1 cellular context compared by ENCODE assay signal in the genomic region with DNA sequence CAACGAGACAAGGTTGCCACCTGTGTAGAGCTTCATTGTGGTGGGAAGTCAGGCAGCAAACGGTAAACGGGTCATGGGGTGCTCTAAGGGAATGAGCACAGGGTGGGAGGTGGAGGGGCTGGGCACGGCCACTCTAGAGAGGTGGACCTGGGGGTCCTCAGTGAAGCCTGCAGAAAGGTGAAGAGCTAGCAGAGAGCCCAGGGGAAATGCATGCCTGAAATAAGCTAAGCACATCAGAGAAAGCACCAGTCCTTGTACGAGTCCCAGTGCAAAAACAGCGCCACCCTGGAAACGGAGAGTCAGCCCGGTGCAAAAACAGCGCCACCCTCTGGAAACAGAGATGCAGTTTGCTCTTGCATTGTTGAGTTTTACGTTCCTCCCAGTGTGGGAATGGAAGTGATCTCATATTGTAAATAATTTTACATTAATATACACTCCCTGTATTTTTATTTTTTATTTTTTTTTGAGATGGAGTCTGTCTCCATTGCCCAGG.
TF ChIP-seq lines count a peak whose summit lies in the region.

No MANE protein-coding gene starts in this region.

TF ChIP-seq in HepG2, 621 proteins besides CTCF, POLR2A, EP300 and RAD21 (continued from another document and continues in another):
- TF ChIP-seq ZNF710 (CRISPR knock-in tag; IDR thresholded peaks at IDR 0.05; ENCODE audit: borderline replicate concordance) (no peak), ZNF766 (CRISPR knock-in tag; IDR thresholded peaks at IDR 0.05; ENCODE audit: borderline replicate concordance) (no peak; the same call in 1 of the 2 replicates), BCL6 (CRISPR knock-in tag; IDR thresholded peaks at IDR 0.05) (no peak), ATAD3A (CRISPR knock-in tag; IDR thresholded peaks at IDR 0.05) (no peak), HCFC1 (IDR thresholded peaks at IDR 0.05; ENCODE audit: low read depth, low read length) (no peak), MEIS2 (CRISPR knock-in tag; IDR thresholded peaks at IDR 0.05) (no peak), EEA1 (CRISPR knock-in tag; IDR thresholded peaks at IDR 0.05; ENCODE audit: borderline replicate concordance) (no peak), ZNF337 (CRISPR knock-in tag; IDR thresholded peaks at IDR 0.05; ENCODE audit: borderline replicate concordance, low read depth) (no peak), REL (CRISPR knock-in tag; conservative IDR thresholded peaks at IDR 0.05) (no peak), PCBP1 (IDR thresholded peaks at IDR 0.05; ENCODE audit: borderline replicate concordance, low read depth, low read length) (no peak), BATF2 (CRISPR knock-in tag; IDR thresholded peaks at IDR 0.05) (no peak), KLF6 (CRISPR knock-in tag; IDR thresholded peaks at IDR 0.05) (no peak), ZSCAN25 (CRISPR knock-in tag; IDR thresholded peaks at IDR 0.05) (peak; percentile 55), ZNF451 (CRISPR knock-in tag; IDR thresholded peaks at IDR 0.05) (no peak), HNRNPLL (IDR thresholded peaks at IDR 0.05; ENCODE audit: low read depth, low read length, poor library complexity, severe bottlenecking) (no peak), THYN1 (CRISPR knock-in tag; IDR thresholded peaks at IDR 0.05; ENCODE audit: borderline replicate concordance, low read depth) (no peak), ZNF121 (CRISPR knock-in tag; IDR thresholded peaks at IDR 0.05) (no peak), TEAD3 (CRISPR knock-in tag; optimal IDR thresholded peaks at IDR 0.05; ENCODE audit: borderline replicate concordance) (peak; percentile 17), ZNF326 (CRISPR knock-in tag; IDR thresholded peaks at IDR 0.05; ENCODE audit: borderline replicate concordance) (no peak), ZNF501 (CRISPR knock-in tag; IDR thresholded peaks at IDR 0.05) (0 out of 2 replicates have a peak, but pooled peaks have one; percentile 21), TEF (CRISPR knock-in tag; IDR thresholded peaks at IDR 0.05) (no peak), HMGXB4 (CRISPR knock-in tag; IDR thresholded peaks at IDR 0.05; ENCODE audit: borderline replicate concordance in 1 of 2, low read depth in 1 of 2) (0 out of 4 replicates have a peak, but pooled peaks have one; percentile 31 to 63), ZNF770 (CRISPR knock-in tag; IDR thresholded peaks at IDR 0.05) (no peak), ZMYM3 (CRISPR knock-in tag; IDR thresholded peaks at IDR 0.05) (no peak), NR0B2 (CRISPR knock-in tag; IDR thresholded peaks at IDR 0.05) (no peak), ZBTB3 (CRISPR knock-in tag; IDR thresholded peaks at IDR 0.05; ENCODE audit: borderline replicate concordance, low read depth) (no peak), ZKSCAN8 (CRISPR knock-in tag; IDR thresholded peaks at IDR 0.05; ENCODE audit: borderline replicate concordance) (no peak), KDM5B (CRISPR knock-in tag; IDR thresholded peaks at IDR 0.05; ENCODE audit: borderline replicate concordance) (no peak), ZNF780A (CRISPR knock-in tag; IDR thresholded peaks at IDR 0.05) (no peak), NFKBIZ (CRISPR knock-in tag; IDR thresholded peaks at IDR 0.05) (no peak), PAWR (CRISPR knock-in tag; IDR thresholded peaks at IDR 0.05; ENCODE audit: borderline replicate concordance) (no peak), SALL2 (CRISPR knock-in tag; IDR thresholded peaks at IDR 0.05) (peak; percentile 74; the same call in 1 of the 2 replicates), MTA3 (CRISPR knock-in tag; IDR thresholded peaks at IDR 0.05) (no peak), ATF1 (CRISPR knock-in tag; IDR thresholded peaks at IDR 0.05) (no peak), ZNF44 (CRISPR knock-in tag; IDR thresholded peaks at IDR 0.05) (no peak)
- TF ChIP-seq, protein P1, sequence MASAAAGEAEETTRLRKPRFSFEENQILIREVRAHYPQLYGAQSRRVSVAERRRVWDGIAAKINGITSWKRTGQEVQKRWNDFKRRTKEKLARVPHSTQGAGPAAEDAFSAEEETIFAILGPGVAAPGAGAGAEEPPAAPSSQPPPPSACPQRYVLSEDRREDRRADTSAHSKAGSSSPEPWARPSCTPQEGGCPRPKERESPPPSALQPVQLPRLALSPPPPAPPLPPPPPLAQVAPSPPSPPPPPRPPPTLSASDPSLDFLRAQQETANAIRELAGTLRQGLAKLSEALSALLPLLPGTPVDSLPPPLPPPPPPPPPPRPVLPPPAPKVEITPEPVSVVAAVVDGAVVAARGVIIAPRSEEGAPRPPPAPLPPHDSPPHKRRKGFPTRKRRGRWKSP (CRISPR knock-in tag; IDR thresholded peaks at IDR 0.05), result peak; percentile 90
- TF ChIP-seq, protein P2, sequence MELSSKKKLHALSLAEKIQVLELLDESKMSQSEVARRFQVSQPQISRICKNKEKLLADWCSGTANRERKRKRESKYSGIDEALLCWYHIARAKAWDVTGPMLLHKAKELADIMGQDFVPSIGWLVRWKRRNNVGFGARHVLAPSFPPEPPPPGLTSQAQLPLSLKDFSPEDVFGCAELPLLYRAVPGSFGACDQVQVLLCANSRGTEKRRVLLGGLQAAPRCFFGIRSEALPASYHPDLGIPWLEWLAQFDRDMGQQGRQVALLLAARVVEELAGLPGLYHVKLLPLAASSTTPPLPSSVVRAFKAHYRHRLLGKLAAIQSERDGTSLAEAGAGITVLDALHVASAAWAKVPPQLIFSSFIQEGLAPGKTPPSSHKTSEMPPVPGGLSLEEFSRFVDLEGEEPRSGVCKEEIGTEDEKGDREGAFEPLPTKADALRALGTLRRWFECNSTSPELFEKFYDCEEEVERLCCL (CRISPR knock-in tag; IDR thresholded peaks at IDR 0.05; ENCODE audit: borderline replicate concordance), result no peak
- TF ChIP-seq, protein P3, sequence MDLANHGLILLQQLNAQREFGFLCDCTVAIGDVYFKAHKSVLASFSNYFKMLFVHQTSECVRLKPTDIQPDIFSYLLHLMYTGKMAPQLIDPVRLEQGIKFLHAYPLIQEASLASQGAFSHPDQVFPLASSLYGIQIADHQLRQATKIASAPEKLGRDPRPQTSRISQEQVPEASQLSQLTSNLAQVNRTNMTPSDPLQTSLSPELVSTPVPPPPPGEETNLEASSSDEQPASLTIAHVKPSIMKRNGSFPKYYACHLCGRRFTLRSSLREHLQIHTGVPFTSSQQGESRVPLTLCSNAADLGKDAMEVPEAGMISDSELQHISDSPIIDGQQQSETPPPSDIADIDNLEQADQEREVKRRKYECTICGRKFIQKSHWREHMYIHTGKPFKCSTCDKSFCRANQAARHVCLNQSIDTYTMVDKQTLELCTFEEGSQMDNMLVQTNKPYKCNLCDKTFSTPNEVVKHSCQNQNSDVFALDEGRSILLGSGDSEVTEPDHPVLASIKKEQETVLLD (CRISPR knock-in tag; IDR thresholded peaks at IDR 0.05; ENCODE audit: low read depth), result no peak
- TF ChIP-seq, protein P4, sequence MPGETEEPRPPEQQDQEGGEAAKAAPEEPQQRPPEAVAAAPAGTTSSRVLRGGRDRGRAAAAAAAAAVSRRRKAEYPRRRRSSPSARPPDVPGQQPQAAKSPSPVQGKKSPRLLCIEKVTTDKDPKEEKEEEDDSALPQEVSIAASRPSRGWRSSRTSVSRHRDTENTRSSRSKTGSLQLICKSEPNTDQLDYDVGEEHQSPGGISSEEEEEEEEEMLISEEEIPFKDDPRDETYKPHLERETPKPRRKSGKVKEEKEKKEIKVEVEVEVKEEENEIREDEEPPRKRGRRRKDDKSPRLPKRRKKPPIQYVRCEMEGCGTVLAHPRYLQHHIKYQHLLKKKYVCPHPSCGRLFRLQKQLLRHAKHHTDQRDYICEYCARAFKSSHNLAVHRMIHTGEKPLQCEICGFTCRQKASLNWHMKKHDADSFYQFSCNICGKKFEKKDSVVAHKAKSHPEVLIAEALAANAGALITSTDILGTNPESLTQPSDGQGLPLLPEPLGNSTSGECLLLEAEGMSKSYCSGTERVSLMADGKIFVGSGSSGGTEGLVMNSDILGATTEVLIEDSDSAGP (CRISPR knock-in tag; IDR thresholded peaks at IDR 0.05; ENCODE audit: borderline replicate concordance), result 0 out of 2 replicates have a peak, but pooled peaks have one; percentile 38
- TF ChIP-seq, protein P5, sequence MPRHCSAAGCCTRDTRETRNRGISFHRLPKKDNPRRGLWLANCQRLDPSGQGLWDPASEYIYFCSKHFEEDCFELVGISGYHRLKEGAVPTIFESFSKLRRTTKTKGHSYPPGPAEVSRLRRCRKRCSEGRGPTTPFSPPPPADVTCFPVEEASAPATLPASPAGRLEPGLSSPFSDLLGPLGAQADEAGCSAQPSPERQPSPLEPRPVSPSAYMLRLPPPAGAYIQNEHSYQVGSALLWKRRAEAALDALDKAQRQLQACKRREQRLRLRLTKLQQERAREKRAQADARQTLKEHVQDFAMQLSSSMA (CRISPR knock-in tag; IDR thresholded peaks at IDR 0.05), result no peak
- TF ChIP-seq, protein P6, sequence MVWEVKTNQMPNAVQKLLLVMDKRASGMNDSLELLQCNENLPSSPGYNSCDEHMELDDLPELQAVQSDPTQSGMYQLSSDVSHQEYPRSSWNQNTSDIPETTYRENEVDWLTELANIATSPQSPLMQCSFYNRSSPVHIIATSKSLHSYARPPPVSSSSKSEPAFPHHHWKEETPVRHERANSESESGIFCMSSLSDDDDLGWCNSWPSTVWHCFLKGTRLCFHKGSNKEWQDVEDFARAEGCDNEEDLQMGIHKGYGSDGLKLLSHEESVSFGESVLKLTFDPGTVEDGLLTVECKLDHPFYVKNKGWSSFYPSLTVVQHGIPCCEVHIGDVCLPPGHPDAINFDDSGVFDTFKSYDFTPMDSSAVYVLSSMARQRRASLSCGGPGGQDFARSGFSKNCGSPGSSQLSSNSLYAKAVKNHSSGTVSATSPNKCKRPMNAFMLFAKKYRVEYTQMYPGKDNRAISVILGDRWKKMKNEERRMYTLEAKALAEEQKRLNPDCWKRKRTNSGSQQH (CRISPR knock-in tag; IDR thresholded peaks at IDR 0.05; ENCODE audit: low read depth), result no peak
